18 cellular contexts compared by ENCODE assay signal in the genomic region with DNA sequence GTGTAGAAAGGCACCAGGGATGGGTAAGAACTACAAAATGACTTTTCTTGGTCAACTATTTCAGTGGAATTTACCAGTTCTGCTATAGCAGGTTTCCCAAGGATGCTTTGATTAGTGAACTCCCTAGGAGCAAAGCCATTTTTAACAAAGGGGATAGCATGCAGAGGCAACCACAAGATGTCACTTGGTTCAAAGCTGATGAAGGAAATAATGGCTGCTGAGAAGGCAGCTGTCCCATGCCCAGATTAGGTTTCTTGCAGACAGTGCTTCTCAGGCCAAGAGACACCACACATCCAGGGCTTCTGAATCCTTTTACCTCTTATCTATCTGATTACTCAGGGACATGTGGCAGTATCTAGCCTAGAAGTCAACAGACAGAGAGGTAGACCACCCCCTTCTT.
DNase-seq lines count a peak whose midpoint lies in the region; ATAC-seq and TF ChIP-seq lines count a peak whose summit lies in the region.
"Had no signal": no experiment of that assay in that cellular context is flagged by ENCODE, and none has a peak within 500 bp of the region (broad histone marks: within the 10 kb centered on the region; RNA-seq: fewer than 3 reads in every experiment).

No MANE protein-coding gene starts in this region.

- TF ChIP-seq CTCF in heart right ventricle (IDR thresholded peaks at IDR 0.05) (peak in 7 of 9 donors; percentile 29 to 59 (median 54)), psoas muscle (IDR thresholded peaks at IDR 0.05) (peak; percentile 23), esophagus squamous epithelium (IDR thresholded peaks at IDR 0.05) (peak in 1 of 6 experiments; percentile 4)

- no peaks in the 10 kb centered on the region for H3K4me1 ChIP-seq in heart right ventricle
- H3K4me1 ChIP-seq in psoas muscle, result no peaks in the 10 kb centered on the region
- no peaks in the 10 kb centered on the region for H3K4me1 ChIP-seq in esophagus squamous epithelium
- H3K4me1 ChIP-seq: gastroesophageal sphincter, transverse colon had no signal

- H3K27me3 ChIP-seq in heart right ventricle, result no peaks in the 10 kb centered on the region
- H3K27me3 ChIP-seq in psoas muscle (ENCODE audit: insufficient read depth in 3 of 3, low read length in 2 of 3), result no peaks in the 10 kb centered on the region
- H3K27me3 ChIP-seq in esophagus squamous epithelium, result no peaks in the 10 kb centered on the region
- H3K27me3 ChIP-seq: gastroesophageal sphincter, transverse colon had no signal

- no peak for TF ChIP-seq POLR2A in esophagus squamous epithelium (IDR thresholded peaks at IDR 0.05)

- no peak overlapping the region for H3K27ac ChIP-seq in heart right ventricle
- H3K27ac ChIP-seq in psoas muscle, result no peak overlapping the region
- no peak overlapping the region for H3K27ac ChIP-seq in esophagus squamous epithelium
- H3K27ac ChIP-seq: gastroesophageal sphincter, transverse colon had no signal

- DNase-seq in DMS153 (lab: John Stamatoyannopoulos, UW), result peak; percentile 18
- no peak for DNase-seq in DMS153 treated with DMSO at 0.1 percent for 48 hours (lab: John Stamatoyannopoulos, UW; ENCODE audit: unreplicated experiment)
- DNase-seq in NCI-H82 treated with DMSO at 0.1 percent for 48 hours (lab: John Stamatoyannopoulos, UW; ENCODE audit: unreplicated experiment), result peak; percentile 53
- DNase-seq in heart right ventricle, result peak in 1 of 2 donors; percentile 20
- DNase-seq in psoas muscle, result no peak
- no peak for DNase-seq in NCI-H748 treated with DMSO at 0.1 percent for 48 hours (lab: John Stamatoyannopoulos, UW)
- no peak for DNase-seq in esophagus squamous epithelium (lab: John Stamatoyannopoulos, UW)
- DNase-seq in D341Med (ENCODE audit: low spot score), result no peak
- DNase-seq: 8988T; activated CD8-positive, alpha-beta T cell treated with anti-CD3 and anti-CD28 coated beads for 36 hours; activated effector memory CD4-positive, alpha-beta T cell treated with anti-CD3 and anti-CD28 coated beads, Interleukin-2, amount 50 U/mL, for 16 hours; CD8-positive, alpha-beta memory T cell; effector CD8-positive, alpha-beta T cell; GF-D8; stimulated activated CD4-positive, alpha-beta T cell treated with anti-CD3 and anti-CD28 coated beads, Interleukin-1b, Interleukin-23, amount 100 ng/mL, for 48 hours; stimulated activated CD8-positive, alpha-beta memory T cell treated with anti-CD3 and anti-CD28 coated beads, Interleukin-4, amount 100 ng/mL, for 48 hours; transverse colon had no signal

- ATAC-seq in heart right ventricle (peak; percentile 61 to 91 (median 83)), psoas muscle (peak; percentile 63 to 88 (median 80))
- ATAC-seq: activated CD8-positive, alpha-beta T cell treated with anti-CD3 and anti-CD28 coated beads for 36 hours; gastroesophageal sphincter had no signal

- intact Hi-C loops in heart right ventricle (cut with DNase I), result loop anchor here in 7 of 10 donors (2.0 to 10.0 kb wide), 7 partner anchors 98 to 358 kb away; a partner anchor contains a TSS
- intact Hi-C loops in psoas muscle (cut with DNase I), result no loop called here
- intact Hi-C loops in esophagus squamous epithelium (cut with DNase I), result no loop called here

- H3K4me3 ChIP-seq in heart right ventricle, result no peak overlapping the region
- H3K4me3 ChIP-seq in psoas muscle, result no peak overlapping the region
- no peak overlapping the region for H3K4me3 ChIP-seq in esophagus squamous epithelium
- H3K4me3 ChIP-seq: gastroesophageal sphincter, transverse colon had no signal

- H3K36me3 ChIP-seq in heart right ventricle, result peaks cover 0 to 97% (median 0%) of the 10 kb centered on the region in 9 donors
- H3K36me3 ChIP-seq in psoas muscle (ENCODE audit: insufficient read depth in 1 of 2, low read depth in 1 of 2), result peaks cover 0 to 3% of the 10 kb centered on the region in 2 donors
- peaks cover 0 to 65% (median 0%) of the 10 kb centered on the region in 3 donors for H3K36me3 ChIP-seq in esophagus squamous epithelium
- H3K36me3 ChIP-seq: transverse colon had no signal

- H3K9me3 ChIP-seq in heart right ventricle (no peaks in the 10 kb centered on the region), psoas muscle (no peaks in the 10 kb centered on the region), esophagus squamous epithelium (no peaks in the 10 kb centered on the region)
- H3K9me3 ChIP-seq: gastroesophageal sphincter, transverse colon had no signal

Comparison
In these comparisons a context has a peak if more than half of its experiments do, and no peak if none do; other contexts are left out.
1. DNase-seq: peak in DMS153 (single experiment) and NCI-H82 treated with DMSO at 0.1 percent for 48 hours (single experiment); none in DMS153 treated with DMSO at 0.1 percent for 48 hours (single experiment), psoas muscle (0 of 2), NCI-H748 treated with DMSO at 0.1 percent for 48 hours (single experiment), esophagus squamous epithelium (single experiment) and D341Med (single experiment).
2. intact Hi-C loops: an anchor here in heart right ventricle (2.0 to 10.0 kb wide); none called in psoas muscle and esophagus squamous epithelium.